Comparison of ENCODE assay signal across 1 cellular context in genomic region chr12:59372971-59373370, GRCh38.
TF ChIP-seq lines count a peak whose summit lies in the region.

No MANE protein-coding gene starts in this region.

TF ChIP-seq in GM12878, 131 proteins besides CTCF, POLR2A, EP300 and RAD21 (continued from another document):
- TF ChIP-seq HSF1 (IDR thresholded peaks at IDR 0.05; ENCODE audit: low read depth, low read length) = no peak
